ENCODE assay signal across 1 cellular context in genomic region chr7:143289421-143289820, GRCh38.
TF ChIP-seq lines count a peak whose summit lies in the region.

No MANE protein-coding gene starts in this region.

TF ChIP-seq in HCT116, 20 proteins besides CTCF, POLR2A, EP300 and RAD21 (continued from another document):
- no peak for TF ChIP-seq REST (IDR thresholded peaks at IDR 0.05; ENCODE audit: low read depth)
- no peak for TF ChIP-seq ZNF274 (IDR thresholded peaks at IDR 0.05; ENCODE audit: low read depth, low read length)
- TF ChIP-seq FOSL1 (IDR thresholded peaks at IDR 0.05; ENCODE audit: low read depth), result no peak
- TF ChIP-seq EZH2 (IDR thresholded peaks at IDR 0.05), result no peak
- no peak for TF ChIP-seq SIN3A (IDR thresholded peaks at IDR 0.05; ENCODE audit: low read depth)
- no peak for TF ChIP-seq YY1 (IDR thresholded peaks at IDR 0.05; ENCODE audit: extremely low read depth, insufficient replicate concordance, low read depth, low read length)
- TF ChIP-seq ZBTB33 (IDR thresholded peaks at IDR 0.05; ENCODE audit: extremely low read depth, insufficient replicate concordance, low read length), result no peak
- no peak for TF ChIP-seq MAX (IDR thresholded peaks at IDR 0.05)
- no peak for TF ChIP-seq POLR2AphosphoS5 (IDR thresholded peaks at IDR 0.05; ENCODE audit: low read depth, low read length)
- TF ChIP-seq JUND (IDR thresholded peaks at IDR 0.05), result no peak
